In genomic region chr22:35921777-35922176, GRCh38 we compare ENCODE assay signal across 8 cellular contexts.
DNase-seq lines count a peak whose midpoint lies in the region; ATAC-seq, FAIRE-seq and TF ChIP-seq lines count a peak whose summit lies in the region.

No MANE protein-coding gene starts in this region.

- no peaks in the 10 kb centered on the region for H4K20me1 ChIP-seq in Loucy (ENCODE audit: insufficient read depth, low read length, poor library complexity, severe bottlenecking)
- no peaks in the 10 kb centered on the region for H4K20me1 ChIP-seq in HepG2 (ENCODE audit: insufficient read depth, low read length)

- H3K27me3 ChIP-seq in Loucy (ENCODE audit: insufficient read depth, low read length, poor library complexity, severe bottlenecking), result no peaks in the 10 kb centered on the region
- no peaks in the 10 kb centered on the region for H3K27me3 ChIP-seq in HepG2 (ENCODE audit: control insufficient read depth in 1 of 2, insufficient read depth in 2 of 2, low read length in 2 of 2)

- peak overlapping the region; percentile 37 for H3K27ac ChIP-seq in HepG2 (ENCODE audit: extremely low read length, insufficient read depth, low read length)

- peak; percentile 94 for ATAC-seq in HepG2

- no peaks in the 10 kb centered on the region for H3K9me2 ChIP-seq in Loucy (replicated peaks; ENCODE audit: low read depth, low read length)

- POLR2A ChIA-PET in HepG2 (lab: Yijun Ruan, JAX), result interaction anchor here (0.8 to 1.3 kb wide), 3 partner anchors 28 to 274 kb away, joined by 3 to 7 read pairs (median 4); partner anchors contain the start of gene APOL6

- FAIRE-seq in HepG2 (lab: Jason Lieb, UNC), result peak; percentile 97

- H3K4me2 ChIP-seq in Loucy (ENCODE audit: low read depth, low read length, poor library complexity, severe bottlenecking) (no peak overlapping the region), HepG2 (ENCODE audit: low read depth, low read length) (peak overlapping the region; percentile 48)

- TF ChIP-seq RAD21 in HepG2 (CRISPR knock-in tag; IDR thresholded peaks at IDR 0.05), result peak; percentile 56; the same call in 1 of the 2 replicates

- in situ Hi-C loops in HepG2 (cut with HindIII; ENCODE audit: extremely low pct_ligation_motif_present, low pct_unique_long_range_greater_than_20kb), result no loop called here

- no peaks in the 10 kb centered on the region for H3K79me2 ChIP-seq in Loucy (ENCODE audit: insufficient read depth, low read length)
- H3K79me2 ChIP-seq in HepG2 (ENCODE audit: insufficient read depth, low read length), result peaks cover 11% of the 10 kb centered on the region

- peaks cover 17% of the 10 kb centered on the region for H3K4me1 ChIP-seq in Loucy (ENCODE audit: insufficient read depth, low read length, poor library complexity, severe bottlenecking)
- H3K4me1 ChIP-seq in HepG2 (ENCODE audit: insufficient read depth, low read length), result peaks cover 33% of the 10 kb centered on the region

- no peak for TF ChIP-seq POLR2A in HepG2 (IDR thresholded peaks at IDR 0.05; ENCODE audit: insufficient read depth in 1 of 2, low read depth in 2 of 2, low read length in 2 of 2)

- BruUV-seq in HepG2 (replicated peaks; lab: Mats Ljungman, UMichigan), result no TSS peak

- no peak overlapping the region for H2AFZ ChIP-seq in Loucy (ENCODE audit: low read length)
- H2AFZ ChIP-seq in HepG2 (ENCODE audit: low read length), result no peak overlapping the region

- CTCF ChIA-PET in HepG2 (lab: Yijun Ruan, JAX; ENCODE audit: low intra/inter-chr PET ratio, low total read pairs), result interaction anchor here (1.0 to 2.0 kb wide), 4 partner anchors 161 to 294 kb away, joined by 3 to 6 read pairs (median 4); no protein-coding TSS in a partner anchor

- TF ChIP-seq EP300 in HepG2 (IDR thresholded peaks at IDR 0.05; ENCODE audit: low read depth in 2 of 2, low read length in 2 of 2) (no peak), HepG2 (CRISPR knock-in tag; IDR thresholded peaks at IDR 0.05; ENCODE audit: borderline replicate concordance) (no peak)

- TF ChIP-seq CTCF in Loucy (conservative IDR thresholded peaks at IDR 0.05; ENCODE audit: low read length), result peak; percentile 84
- peak; percentile 72 for TF ChIP-seq CTCF in choroid plexus epithelial cell (conservative IDR thresholded peaks at IDR 0.05; ENCODE audit: low read depth, low read length)
- peak; percentile 84 for TF ChIP-seq CTCF in HepG2 (CRISPR knock-in tag; IDR thresholded peaks at IDR 0.05)

- H3K9ac ChIP-seq in Loucy (ENCODE audit: low read depth, low read length, poor library complexity, severe bottlenecking), result no peak overlapping the region
- H3K9ac ChIP-seq in HepG2 (ENCODE audit: insufficient read depth, low read depth, low read length), result no peak overlapping the region

- no peaks in the 10 kb centered on the region for H3F3A ChIP-seq in Loucy (ENCODE audit: low read depth)

- DNase-seq in NCI-H2227 (lab: John Stamatoyannopoulos, UW; ENCODE audit: unreplicated experiment) (peak; percentile 9), NCI-H2227 treated with DMSO at 0.1 percent for 48 hours (lab: John Stamatoyannopoulos, UW) (no peak), SKM-1 (lab: John Stamatoyannopoulos, UW; ENCODE audit: unreplicated experiment) (peak; percentile 51), choroid plexus epithelial cell (ENCODE audit: low read depth) (peak; percentile 92), HepG2 (ENCODE audit: low spot score) (peak; percentile 75), NCI-H187 (lab: John Stamatoyannopoulos, UW) (no peak)
- DNase-seq in stimulated activated CD8-positive, alpha-beta memory T cell treated with anti-CD3 and anti-CD28 coated beads, Interleukin-7, amount 100 ng/mL, for 4 hours (ENCODE audit: low read depth in 2 of 2), result peak; percentile 2 to 12

- no peaks in the 10 kb centered on the region for H3K9me3 ChIP-seq in Loucy (ENCODE audit: insufficient read depth, low read depth, low read length)
- H3K9me3 ChIP-seq in HepG2 (ENCODE audit: low read length), result no peaks in the 10 kb centered on the region

- H3K4me3 ChIP-seq in Loucy (ENCODE audit: low read length, poor library complexity, severe bottlenecking) (no peak overlapping the region), choroid plexus epithelial cell (ENCODE audit: low read depth, low read length) (no peak overlapping the region), HepG2 (replicated peaks in 1 of 3; ENCODE audit: insufficient read depth in 1 of 3, low read depth in 2 of 3, low read length in 3 of 3) (no peak overlapping the region)

- H3K36me3 ChIP-seq in Loucy (ENCODE audit: insufficient read depth, low read length) (no peaks in the 10 kb centered on the region), HepG2 (replicated peaks in 1 of 2; ENCODE audit: control insufficient read depth in 1 of 2, insufficient read depth in 2 of 2, low read length in 2 of 2) (peaks cover 0 to 4% of the 10 kb centered on the region in 2 experiments; a peak in 1 of 5 replicates)

- intact Hi-C loops in HepG2 (cut with micrococcal nuclease; ENCODE audit: unreplicated experiment), result loop anchor here (5.0 kb wide), 4 partner anchors 84 to 294 kb away; no protein-coding TSS in a partner anchor

TF ChIP-seq in HepG2, 621 proteins besides CTCF, POLR2A, EP300 and RAD21 (continues in another document):
- no peak for TF ChIP-seq GATA4 (IDR thresholded peaks at IDR 0.05; ENCODE audit: borderline replicate concordance, low read depth)
- no peak for TF ChIP-seq TBX2 (CRISPR knock-in tag; IDR thresholded peaks at IDR 0.05; ENCODE audit: borderline replicate concordance)
- no peak for TF ChIP-seq EHMT2 (IDR thresholded peaks at IDR 0.05; ENCODE audit: borderline replicate concordance, low read depth, low read length)
- TF ChIP-seq ETV5 (CRISPR knock-in tag; IDR thresholded peaks at IDR 0.05; ENCODE audit: borderline replicate concordance), result peak; percentile 20; the same call in 1 of the 2 replicates
- TF ChIP-seq KDM3A (CRISPR knock-in tag; IDR thresholded peaks at IDR 0.05; ENCODE audit: low read depth), result no peak
- no peak for TF ChIP-seq FOXA1 (IDR thresholded peaks at IDR 0.05)
- TF ChIP-seq FOXA1 (CRISPR knock-in tag; IDR thresholded peaks at IDR 0.05), result peak; percentile 52; the same call in 1 of the 2 replicates
- peak; percentile 46; the same call in 1 of the 2 replicates for TF ChIP-seq SPEN (CRISPR knock-in tag; IDR thresholded peaks at IDR 0.05; ENCODE audit: low read depth)
- peak; percentile 79 for TF ChIP-seq SMC3 (IDR thresholded peaks at IDR 0.05; ENCODE audit: low read length)
- TF ChIP-seq CSRNP2 (CRISPR knock-in tag; conservative IDR thresholded peaks at IDR 0.05; ENCODE audit: low read depth), result no peak
- TF ChIP-seq ELF1 (CRISPR knock-in tag; IDR thresholded peaks at IDR 0.05), result peak; percentile 26; the same call in 1 of the 2 replicates
- TF ChIP-seq ATF2 (CRISPR knock-in tag; IDR thresholded peaks at IDR 0.05), result 0 out of 2 replicates have a peak, but pooled peaks have one; percentile 24
- TF ChIP-seq SOX13 (IDR thresholded peaks at IDR 0.05), result no peak
- peak in 1 of 2 experiments; percentile 15; a peak in 1 of 4 replicates for TF ChIP-seq SOX13 (CRISPR knock-in tag; conservative IDR thresholded peaks at IDR 0.05 in 1 of 2, IDR thresholded peaks at IDR 0.05 in 1 of 2)
- TF ChIP-seq RXRA (CRISPR knock-in tag; IDR thresholded peaks at IDR 0.05), result no peak
- peak; percentile 17; the same call in 1 of the 2 replicates for TF ChIP-seq YEATS2 (CRISPR knock-in tag; IDR thresholded peaks at IDR 0.05; ENCODE audit: borderline replicate concordance)
- TF ChIP-seq ZBTB25 (CRISPR knock-in tag; IDR thresholded peaks at IDR 0.05), result 0 out of 2 replicates have a peak, but pooled peaks have one; percentile 32
- 0 out of 2 replicates have a peak, but pooled peaks have one; percentile 20 for TF ChIP-seq TFDP2 (CRISPR knock-in tag; IDR thresholded peaks at IDR 0.05)

Comparison
In these comparisons a context has a peak if more than half of its experiments do, and no peak if none do; other contexts are left out.
1. DNase-seq: peak in NCI-H2227 (single experiment), SKM-1 (single experiment), choroid plexus epithelial cell (single experiment), HepG2 (single experiment) and stimulated activated CD8-positive, alpha-beta memory T cell treated with anti-CD3 and anti-CD28 coated beads, Interleukin-7, amount 100 ng/mL, for 4 hours (2 of 2); none in NCI-H2227 treated with DMSO at 0.1 percent for 48 hours (single experiment) and NCI-H187 (0 of 2).
2. Peak in every context shown above with its lines, with median percentiles within 50 percentile points of each other: CTCF ChIP-seq.